Comparison of ENCODE assay signal across 8 cellular contexts in genomic region chr9:5494765-5495164, GRCh38. TPM values are rescaled to one million over a fixed set of nuclear protein-coding genes. Genes with fewer than 3 reads are reported as not detected.
A peak's percentile ranks its signal among the peaks of the same experiment; 100 is the strongest.
DNase-seq lines count a peak whose midpoint lies in the region; ATAC-seq, FAIRE-seq and TF ChIP-seq lines count a peak whose summit lies in the region.
"Not testable (repeated sequence)": the region's sequence is repeated elsewhere in the genome, so short reads cannot be mapped to it uniquely, and the experiment has no call there.
"Had no signal": no experiment of that assay in that cellular context is flagged by ENCODE, and none has a peak within 500 bp of the region (broad histone marks: within the 10 kb centered on the region; RNA-seq: fewer than 3 reads in every experiment).

No MANE protein-coding gene starts in this region.

- POLR2A ChIA-PET in HEK293 (lab: Yijun Ruan, JAX); K562 (lab: Yijun Ruan, JAX): not testable (repeated sequence)

- peak overlapping the region; percentile 67 for H3K4me3 Mint-ChIP-seq in activated T-helper 17 cell treated with anti-CD3 and anti-CD28 coated beads, Interleukin-2, amount 50 U/mL, for 72 hours
- not testable (repeated sequence) for H3K4me3 Mint-ChIP-seq in dendritic cell treated with granulocyte-macrophage colony-stimulating factor and Interleukin-4, amounts not matched to agents 40 ng/mL and 50 ng/mL, for 4 days

- H3K27me3 Mint-ChIP-seq in activated T-helper 17 cell treated with anti-CD3 and anti-CD28 coated beads, Interleukin-2, amount 50 U/mL, for 72 hours; dendritic cell treated with granulocyte-macrophage colony-stimulating factor and Interleukin-4, amounts not matched to agents 40 ng/mL and 50 ng/mL, for 4 days: not testable (repeated sequence)

- BruUV-seq in K562 (replicated peaks; lab: Mats Ljungman, UMichigan): not testable (repeated sequence)

- peak overlapping the region; percentile 86; the same call in 1 of the 2 replicates for H3K4me2 ChIP-seq in MM.1S (ENCODE audit: low read depth, low read length)
- peak overlapping the region; percentile 90; the same call in 1 of the 2 replicates for H3K4me2 ChIP-seq in OCI-LY3 (ENCODE audit: low read length)
- not testable (repeated sequence) for H3K4me2 ChIP-seq in K562 (ENCODE audit: insufficient read depth, low read length)

- CTCF ChIA-PET in HEK293 (lab: Yijun Ruan, JAX): interaction anchor here (0.6 kb wide), 1 partner anchor 45 kb away, joined by 3 read pairs; the partner anchor contains the start of gene CD274
- CTCF ChIA-PET in K562 (lab: Yijun Ruan, JAX; ENCODE audit: low intra/inter-chr PET ratio): not testable (repeated sequence)

- H3K4me1 ChIP-seq in HEK293 (ENCODE audit: control insufficient read depth, insufficient read depth, low read length): not testable (repeated sequence)
- peaks cover 17% of the 10 kb centered on the region for H3K4me1 ChIP-seq in MM.1S (ENCODE audit: low read length)
- H3K4me1 ChIP-seq in OCI-LY3 (ENCODE audit: low read length): peaks cover 42% of the 10 kb centered on the region
- H3K4me1 ChIP-seq in K562 (replicated peaks in 1 of 2; ENCODE audit: control insufficient read depth in 2 of 2, insufficient read depth in 2 of 2, low read length in 2 of 2): peaks cover 5 to 27% of the 10 kb centered on the region in 2 experiments

- not testable (repeated sequence) for H3K36me3 Mint-ChIP-seq in activated T-helper 17 cell treated with anti-CD3 and anti-CD28 coated beads, Interleukin-2, amount 50 U/mL, for 72 hours (ENCODE audit: low read depth); dendritic cell treated with granulocyte-macrophage colony-stimulating factor and Interleukin-4, amounts not matched to agents 40 ng/mL and 50 ng/mL, for 4 days (ENCODE audit: low read depth)

- H3K9ac ChIP-seq in MM.1S (ENCODE audit: low read length); OCI-LY3 (ENCODE audit: low read length); K562 (ENCODE audit: insufficient read depth in 1 of 2, low read depth in 2 of 2, low read length in 2 of 2): not testable (repeated sequence)

- 70% methylated on average over 2 of the region's 3 CpGs for WGBS in K562 (ENCODE audit: insufficient coverage, low coverage, missing lambda C conversion rate)

- not testable (repeated sequence) for H3K27me3 ChIP-seq in MM.1S (replicated peaks; ENCODE audit: insufficient read depth, low read length); OCI-LY3 (ENCODE audit: low read depth, low read length); K562 (ENCODE audit: control insufficient read depth in 2 of 2, insufficient read depth in 2 of 2, low read length in 2 of 2)

- H4K20me1 ChIP-seq in MM.1S (ENCODE audit: insufficient read depth, low read length); OCI-LY3 (ENCODE audit: insufficient read depth, low read length); K562 (replicated peaks; ENCODE audit: control insufficient read depth, insufficient read depth, low read length): not testable (repeated sequence)

- in situ Hi-C loops in K562 (cut with MboI): not testable (repeated sequence)

- H3K27ac ChIP-seq in HEK293 (ENCODE audit: extremely low read depth, low read depth, low read length); MM.1S (ENCODE audit: low read length); K562 (ENCODE audit: extremely low read depth, low read depth, low read length): not testable (repeated sequence)
- peak overlapping the region; percentile 96 for H3K27ac ChIP-seq in OCI-LY3 (ENCODE audit: low read length)

- H3K4me3 ChIP-seq in HEK293 (ENCODE audit: low read depth, low read length); MM.1S (ENCODE audit: low read length); OCI-LY3 (ENCODE audit: low read length); K562: not testable (repeated sequence)

- H3K4me1 Mint-ChIP-seq in activated T-helper 17 cell treated with anti-CD3 and anti-CD28 coated beads, Interleukin-2, amount 50 U/mL, for 72 hours: peaks cover 14% of the 10 kb centered on the region
- H3K4me1 Mint-ChIP-seq in dendritic cell treated with granulocyte-macrophage colony-stimulating factor and Interleukin-4, amounts not matched to agents 40 ng/mL and 50 ng/mL, for 4 days (ENCODE audit: low read depth): peaks cover 64% of the 10 kb centered on the region

- not testable (repeated sequence) for FAIRE-seq in K562 (lab: Jason Lieb, UNC)

- H3K36me3 ChIP-seq in HEK293 (ENCODE audit: control insufficient read depth in 2 of 2, insufficient read depth in 1 of 2, low read length in 2 of 2); MM.1S (replicated peaks; ENCODE audit: insufficient read depth, low read length); OCI-LY3 (replicated peaks; ENCODE audit: low read depth, low read length); K562 (ENCODE audit: control insufficient read depth, insufficient read depth, low read length): not testable (repeated sequence)

- not testable (repeated sequence) for TF ChIP-seq POLR2A in K562 (conservative IDR thresholded peaks at IDR 0.05)

- peaks cover 18% of the 10 kb centered on the region for H3F3A ChIP-seq in MM.1S (ENCODE audit: insufficient read depth, low read length)

- H3K9me2 ChIP-seq in MM.1S (replicated peaks; ENCODE audit: insufficient read depth, low read length): not testable (repeated sequence)

- not testable (repeated sequence) for H3K9me1 ChIP-seq in K562 (ENCODE audit: control insufficient read depth, insufficient read depth, low read length)

- not testable (repeated sequence) for TF ChIP-seq CTCF in HEK293 (tag by site-specific recombination; IDR thresholded peaks at IDR 0.05); MM.1S (IDR thresholded peaks at IDR 0.05; ENCODE audit: low read length); OCI-LY3 (IDR thresholded peaks at IDR 0.05; ENCODE audit: low read depth, low read length); K562 (IDR thresholded peaks at IDR 0.05 in 2 of 3, conservative IDR thresholded peaks at IDR 0.05 in 1 of 3; ENCODE audit: insufficient read depth in 2 of 3, low read depth in 1 of 3, low read length in 3 of 3)

- H2AFZ ChIP-seq in MM.1S (ENCODE audit: low read length); OCI-LY3 (ENCODE audit: low read depth, low read length); K562 (ENCODE audit: low read depth, low read length): not testable (repeated sequence)

- H3K9me3 Mint-ChIP-seq in activated T-helper 17 cell treated with anti-CD3 and anti-CD28 coated beads, Interleukin-2, amount 50 U/mL, for 72 hours; dendritic cell treated with granulocyte-macrophage colony-stimulating factor and Interleukin-4, amounts not matched to agents 40 ng/mL and 50 ng/mL, for 4 days: not testable (repeated sequence)

- H3K9me3 ChIP-seq in HEK293 (ENCODE audit: control insufficient read depth, insufficient read depth, low read depth, low read length); MM.1S (replicated peaks; ENCODE audit: insufficient read depth, low read length); OCI-LY3 (ENCODE audit: insufficient read depth, low read length); K562 (replicated peaks; ENCODE audit: control insufficient read depth, insufficient read depth, low read depth, low read length): not testable (repeated sequence)

- H3K27ac Mint-ChIP-seq in activated T-helper 17 cell treated with anti-CD3 and anti-CD28 coated beads, Interleukin-2, amount 50 U/mL, for 72 hours: not testable (repeated sequence)
- H3K27ac Mint-ChIP-seq in dendritic cell treated with granulocyte-macrophage colony-stimulating factor and Interleukin-4, amounts not matched to agents 40 ng/mL and 50 ng/mL, for 4 days: peak overlapping the region; percentile 81

- ATAC-seq in activated T-helper 17 cell treated with anti-CD3 and anti-CD28 coated beads, Interleukin-2, amount 50 U/mL, for 72 hours (replicated peaks); K562: not testable (repeated sequence)

- intact Hi-C loops in K562 (cut with micrococcal nuclease): not testable (repeated sequence)
- intact Hi-C loops in dendritic cell treated with granulocyte-macrophage colony-stimulating factor and Interleukin-4, amounts not matched to agents 40 ng/mL and 50 ng/mL, for 4 days (cut with micrococcal nuclease): loop anchor here (2.0 to 5.0 kb wide), 2 partner anchors 18 to 42 kb away; partner anchors contain the start of gene CD274

- TF ChIP-seq RAD21 in K562 (CRISPR knock-in tag; conservative IDR thresholded peaks at IDR 0.05 in 1 of 2, IDR thresholded peaks at IDR 0.05 in 1 of 2): not testable (repeated sequence)

- not testable (repeated sequence) for DNase-seq in MM.1S; K562 (ENCODE audit: extremely low read depth in 1 of 4, low spot score in 3 of 4)

- H3K79me2 ChIP-seq in MM.1S (ENCODE audit: low read length); OCI-LY3 (ENCODE audit: low read length); K562 (ENCODE audit: control insufficient read depth, insufficient read depth, low read length): not testable (repeated sequence)

- TF ChIP-seq EP300 in K562 (IDR thresholded peaks at IDR 0.05; ENCODE audit: low read length): not testable (repeated sequence)

RNA-seq across cellular contexts. Expression of gene PDCD1LG2, which starts 15.6 kb away (rescaled TPM):
- total RNA-seq in activated T-helper 17 cell treated with anti-CD3 and anti-CD28 coated beads, Interleukin-2, amount 50 U/mL, for 72 hours: 1 to 10 TPM; 1.2 to 1.5 TPM
- not detected in 2 replicates for total RNA-seq in K562 (2011; cell fraction: chromatin; rRNA removed; ENCODE audit: low replicate concordance)
- not detected in 2 replicates for total RNA-seq in K562 (2011; cell fraction: nucleolus; rRNA removed)
- total RNA-seq in K562 (2011; cell fraction: nucleoplasm; rRNA removed): not detected in 2 replicates
- total RNA-seq in K562 (2014; rRNA removed): not detected in 2 replicates
- total RNA-seq in K562 (2014; rRNA removed; fragmentation: Illumina TruSeq; extraction: Trizol): not detected in 2 replicates
- total RNA-seq in K562 (2015; rRNA removed; fragmentation: Illumina TruSeq; extraction: Trizol): not detected in 2 replicates
- total RNA-seq in K562 (2021): not detected in 2 replicates
- polyA plus RNA-seq in K562 (2011; rRNA removed): not detected in 2 replicates
- not detected in 2 replicates for polyA plus RNA-seq in K562 (2011; cell fraction: cytosol; rRNA removed)
- polyA plus RNA-seq in K562 (2011; cell fraction: nucleus; rRNA removed): not detected in 2 replicates
- polyA plus RNA-seq in K562 (2012): not detected in 2 replicates
- not detected in 2 replicates for polyA plus RNA-seq in K562 (2014; fragmentation: Illumina TruSeq; extraction: Trizol)
- polyA plus RNA-seq in K562 (2014; fragmentation: Nextera tagmentation; extraction: Ambion mirVana): not detected
- polyA plus RNA-seq in K562 (2014; rRNA removed): not detected in 2 replicates
- not detected in 2 replicates for polyA minus RNA-seq in K562 (2011; rRNA and poly(A)+ RNA removed)
- not detected in 2 replicates for polyA minus RNA-seq in K562 (2011; cell fraction: cytosol; rRNA and poly(A)+ RNA removed)
- polyA minus RNA-seq in K562 (2011; cell fraction: nucleus; rRNA and poly(A)+ RNA removed): not detected in 2 replicates
- total RNA-seq: G401 had no signal
- polyA plus RNA-seq: CD8-positive, alpha-beta memory T cell had no signal

RNA-seq across cellular contexts. Expression of gene CD274, which starts 44.4 kb away (rescaled TPM):
- 10 to 100 TPM; 35.2 to 42.2 TPM for total RNA-seq in activated T-helper 17 cell treated with anti-CD3 and anti-CD28 coated beads, Interleukin-2, amount 50 U/mL, for 72 hours
- not detected in 2 replicates for total RNA-seq in K562 (2011; cell fraction: chromatin; rRNA removed; ENCODE audit: low replicate concordance)
- total RNA-seq in K562 (2011; cell fraction: nucleolus; rRNA removed): not detected in 2 replicates
- total RNA-seq in K562 (2011; cell fraction: nucleoplasm; rRNA removed): not detected in 2 replicates
- total RNA-seq in K562 (2014; rRNA removed) (0.20 and 0.27 TPM in 2 replicates), K562 (2014; rRNA removed; fragmentation: Illumina TruSeq; extraction: Trizol) (0.47 TPM in 1 of 2 replicates, not detected in the other), K562 (2015; rRNA removed; fragmentation: Illumina TruSeq; extraction: Trizol) (0.26 and 0.51 TPM in 2 replicates), K562 (2021) (0.18 and 0.24 TPM in 2 replicates)
- polyA plus RNA-seq in K562 (2011; rRNA removed) (0.18 TPM in 1 of 2 replicates, not detected in the other), K562 (2014; fragmentation: Illumina TruSeq; extraction: Trizol) (0.07 and 0.33 TPM in 2 replicates), K562 (2014; fragmentation: Nextera tagmentation; extraction: Ambion mirVana) (under 1 TPM in 1 of 2 experiments, not detected in 1; 0.32 TPM), K562 (2014; rRNA removed) (0.34 TPM in 1 of 2 replicates, not detected in the other)
- not detected in 2 replicates for polyA plus RNA-seq in K562 (2011; cell fraction: cytosol; rRNA removed)
- 0.07 and 0.34 TPM in 2 replicates for polyA plus RNA-seq in K562 (2011; cell fraction: nucleus; rRNA removed)
- 0.09 and 0.18 TPM in 2 replicates for polyA plus RNA-seq in K562 (2012)
- not detected in 2 replicates for polyA minus RNA-seq in K562 (2011; rRNA and poly(A)+ RNA removed)
- not detected in 2 replicates for polyA minus RNA-seq in K562 (2011; cell fraction: cytosol; rRNA and poly(A)+ RNA removed)
- polyA minus RNA-seq in K562 (2011; cell fraction: nucleus; rRNA and poly(A)+ RNA removed): not detected in 2 replicates
- total RNA-seq: G401 had no signal

RNA-seq across cellular contexts. Expression of gene PLGRKT, which starts 57.0 kb away (rescaled TPM):
- total RNA-seq in activated T-helper 17 cell treated with anti-CD3 and anti-CD28 coated beads, Interleukin-2, amount 50 U/mL, for 72 hours: 10 to 100 TPM; 25.8 to 26.3 TPM
- 0.35 and 0.83 TPM in 2 replicates for total RNA-seq in K562 (2011; cell fraction: chromatin; rRNA removed; ENCODE audit: low replicate concordance)
- 1.3 and 1.5 TPM in 2 replicates for total RNA-seq in K562 (2011; cell fraction: nucleolus; rRNA removed)
- 1.4 and 1.9 TPM in 2 replicates for total RNA-seq in K562 (2011; cell fraction: nucleoplasm; rRNA removed)
- total RNA-seq in K562 (2014; rRNA removed) (4.5 and 4.7 TPM in 2 replicates), K562 (2014; rRNA removed; fragmentation: Illumina TruSeq; extraction: Trizol) (9.3 and 11.3 TPM in 2 replicates), K562 (2015; rRNA removed; fragmentation: Illumina TruSeq; extraction: Trizol) (6.9 and 10.0 TPM in 2 replicates), K562 (2021) (6.5 and 10.4 TPM in 2 replicates)
- polyA plus RNA-seq in K562 (2011; rRNA removed) (4.7 and 5.2 TPM in 2 replicates), K562 (2014; fragmentation: Illumina TruSeq; extraction: Trizol) (5.9 and 6.0 TPM in 2 replicates), K562 (2014; fragmentation: Nextera tagmentation; extraction: Ambion mirVana) (10 to 100 TPM; 11.2 to 13.8 TPM), K562 (2014; rRNA removed) (6.0 and 6.6 TPM in 2 replicates)
- polyA plus RNA-seq in K562 (2011; cell fraction: cytosol; rRNA removed): 0.48 and 2.0 TPM in 2 replicates
- 0.90 and 1.2 TPM in 2 replicates for polyA plus RNA-seq in K562 (2011; cell fraction: nucleus; rRNA removed)
- 7.5 and 12.7 TPM in 2 replicates for polyA plus RNA-seq in K562 (2012)
- 1.5 and 2.8 TPM in 2 replicates for polyA minus RNA-seq in K562 (2011; rRNA and poly(A)+ RNA removed)
- polyA minus RNA-seq in K562 (2011; cell fraction: cytosol; rRNA and poly(A)+ RNA removed): 2.3 TPM in 1 of 2 replicates, not detected in the other
- 1.3 and 2.1 TPM in 2 replicates for polyA minus RNA-seq in K562 (2011; cell fraction: nucleus; rRNA and poly(A)+ RNA removed)

Comparison
In these comparisons a context has a peak if more than half of its experiments do, and no peak if none do; other contexts are left out.
1. RNA of gene CD274, which starts 44.4 kb away (total RNA-seq): 35.2 to 42.2 TPM in activated T-helper 17 cell treated with anti-CD3 and anti-CD28 coated beads, Interleukin-2, amount 50 U/mL, for 72 hours; 0.18 to 0.51 TPM in K562; every median in the first group is over 10 times any median in the second.